9 cellular contexts compared by ENCODE assay signal in the genomic region with DNA sequence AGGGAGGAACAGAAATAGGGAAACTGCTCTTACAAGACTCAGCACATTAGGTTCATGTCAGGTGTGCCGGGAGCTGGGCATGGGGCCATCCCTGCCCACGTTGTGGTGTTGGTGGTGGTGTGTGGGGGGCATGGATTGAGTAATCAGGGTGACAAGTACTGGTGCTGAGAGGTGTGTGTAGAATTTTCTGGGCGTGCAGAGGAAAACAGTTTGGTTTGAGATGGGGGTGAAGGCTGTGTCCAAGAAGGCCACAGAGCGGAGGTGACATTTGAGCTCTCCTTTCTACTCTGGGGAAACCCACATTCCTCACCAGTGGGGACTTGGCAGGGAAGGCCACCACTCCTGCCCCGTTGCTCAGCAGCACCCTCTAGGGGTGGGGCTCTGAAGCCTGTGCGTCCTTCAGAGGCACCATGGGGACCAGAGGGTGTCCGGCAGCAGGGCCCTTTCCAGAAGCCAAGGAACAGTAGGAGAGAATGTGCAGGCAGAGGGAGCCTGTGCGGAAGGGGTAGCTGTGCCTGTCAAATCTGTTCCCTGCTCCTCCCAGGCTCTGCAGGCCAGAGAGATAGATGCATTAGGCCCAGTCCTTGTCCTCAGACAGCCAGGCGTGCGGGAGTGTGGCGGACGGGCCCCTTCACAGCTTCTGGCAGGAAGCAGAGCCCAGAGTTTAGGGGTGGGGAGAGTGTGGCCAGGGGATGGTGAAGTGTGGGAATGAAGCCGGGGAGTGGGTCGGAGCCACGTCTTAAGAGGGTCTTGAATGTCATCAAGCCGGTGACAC. TPM values are rescaled to one million over a fixed set of nuclear protein-coding genes. Genes with fewer than 3 reads are reported as not detected.
DNase-seq lines count a peak whose midpoint lies in the region; ATAC-seq, FAIRE-seq and TF ChIP-seq lines count a peak whose summit lies in the region.
"Had no signal": no experiment of that assay in that cellular context is flagged by ENCODE, and none has a peak within 500 bp of the region (broad histone marks: within the 10 kb centered on the region; RNA-seq: fewer than 3 reads in every experiment).

No MANE protein-coding gene starts in this region.

- no peaks in the 10 kb centered on the region for H4K20me1 ChIP-seq in MM.1S (ENCODE audit: insufficient read depth, low read length)
- peaks cover 79% of the 10 kb centered on the region for H4K20me1 ChIP-seq in osteoblast (ENCODE audit: insufficient read depth, low read length)

- H3K4me3 ChIP-seq in MM.1S (ENCODE audit: low read length): no peak overlapping the region
- no peak overlapping the region for H3K4me3 ChIP-seq in osteoblast (ENCODE audit: insufficient read depth, low read length)

- H3K9ac ChIP-seq in MM.1S (ENCODE audit: low read length): no peak overlapping the region

- no peaks in the 10 kb centered on the region for H3K27me3 Mint-ChIP-seq in MCF 10A (ENCODE audit: insufficient read depth, unreplicated experiment)

- no peak for FAIRE-seq in frontal cortex (lab: Jason Lieb, UNC)
- FAIRE-seq: endometrium had no signal

- intact Hi-C loops in MCF 10A (cut with micrococcal nuclease): no loop called here

- H3K36me3 ChIP-seq in MM.1S (replicated peaks; ENCODE audit: insufficient read depth, low read length) (no peaks in the 10 kb centered on the region), osteoblast (ENCODE audit: insufficient read depth, low read length) (no peaks in the 10 kb centered on the region)

- no peak overlapping the region for H3K4me3 Mint-ChIP-seq in MCF 10A (ENCODE audit: unreplicated experiment)

- no peaks in the 10 kb centered on the region for H3K9me3 ChIP-seq in MM.1S (replicated peaks; ENCODE audit: insufficient read depth, low read length)
- H3K9me3 ChIP-seq in osteoblast (ENCODE audit: low read depth, low read length): no peaks in the 10 kb centered on the region

- H3K27ac ChIP-seq in MM.1S (ENCODE audit: low read length): no peak overlapping the region
- no peak overlapping the region for H3K27ac ChIP-seq in osteoblast (ENCODE audit: low read depth, low read length)

- H3K79me2 ChIP-seq in MM.1S (ENCODE audit: low read length) (peaks cover 93% of the 10 kb centered on the region), osteoblast (ENCODE audit: insufficient read depth, low read length) (peaks cover 96% of the 10 kb centered on the region)

- H3K27ac Mint-ChIP-seq in MCF 10A (ENCODE audit: low read depth, unreplicated experiment): no peak overlapping the region

- no peaks in the 10 kb centered on the region for H3K9me3 Mint-ChIP-seq in MCF 10A (ENCODE audit: unreplicated experiment)

- POLR2A ChIA-PET in MCF 10A (lab: Yijun Ruan, JAX): no interaction called here

- H2AFZ ChIP-seq in MM.1S (ENCODE audit: low read length) (no peak overlapping the region), osteoblast (ENCODE audit: low read length) (no peak overlapping the region)

- peak; percentile 45 for TF ChIP-seq CTCF in MM.1S (IDR thresholded peaks at IDR 0.05; ENCODE audit: low read length)
- TF ChIP-seq CTCF in MCF 10A (IDR thresholded peaks at IDR 0.05; ENCODE audit: unreplicated experiment): peak; percentile 46
- peak; percentile 57 for TF ChIP-seq CTCF in osteoblast (IDR thresholded peaks at IDR 0.05; ENCODE audit: extremely low read depth, low read depth, low read length)

- CTCF ChIA-PET in MCF 10A (lab: Yijun Ruan, JAX): interaction anchor here (0.6 to 1.3 kb wide), 6 partner anchors 10 to 169 kb away, joined by 3 to 5 read pairs (median 4); no protein-coding TSS in a partner anchor

- DNase-seq in CD1c-positive myeloid dendritic cell (ENCODE audit: extremely low spot score): peak; percentile 79
- no peak for DNase-seq in MM.1S
- DNase-seq in MCF 10A (ENCODE audit: unreplicated experiment): peak; percentile 22
- DNase-seq in osteoblast (ENCODE audit: insufficient read length, low spot score, missing footprints): peak; percentile 91
- DNase-seq in frontal cortex (ENCODE audit: low spot score in 2 of 2): no peak
- no peak for DNase-seq in iPS-NIHi7 (ENCODE audit: extremely low spot score)

- no peaks in the 10 kb centered on the region for H3K27me3 ChIP-seq in MM.1S (replicated peaks; ENCODE audit: insufficient read depth, low read length)
- H3K27me3 ChIP-seq in osteoblast (ENCODE audit: insufficient read depth, low read length): no peaks in the 10 kb centered on the region

- no TSS peak for BruUV-seq in MCF 10A (replicated peaks; lab: Mats Ljungman, UMichigan)

- no peaks in the 10 kb centered on the region for H3K9me2 ChIP-seq in MM.1S (replicated peaks; ENCODE audit: insufficient read depth, low read length)

- peaks cover 5% of the 10 kb centered on the region; the same call in 1 of the 2 replicates for H3K4me1 ChIP-seq in MM.1S (ENCODE audit: low read length)
- peaks cover 23% of the 10 kb centered on the region for H3K4me1 ChIP-seq in osteoblast (ENCODE audit: insufficient read depth, low read length)

- no peaks in the 10 kb centered on the region; the same call in 1 of the 2 replicates for H3F3A ChIP-seq in MM.1S (ENCODE audit: insufficient read depth, low read length)

- peaks cover 10% of the 10 kb centered on the region for H3K36me3 Mint-ChIP-seq in MCF 10A (ENCODE audit: insufficient read depth, unreplicated experiment)

- H3K4me1 Mint-ChIP-seq in MCF 10A (ENCODE audit: insufficient read depth, unreplicated experiment): peaks cover 8% of the 10 kb centered on the region

- ATAC-seq in HG02938 (IDR thresholded peaks at IDR 0.05; ENCODE audit: unreplicated experiment) (no peak), GM21526 (IDR thresholded peaks at IDR 0.05; ENCODE audit: low FRiP score, unreplicated experiment) (no peak)

- H3K4me2 ChIP-seq in MM.1S (ENCODE audit: low read depth, low read length) (no peak overlapping the region), osteoblast (ENCODE audit: insufficient read depth, low read length) (no peak overlapping the region)

RNA-seq across cellular contexts. Expression of a gene that starts 48.7 kb away (rescaled TPM):
- 44.4 and 52.9 TPM in 2 replicates for total RNA-seq in MCF 10A (2022)
- total RNA-seq in osteoblast: 49.6 and 55.7 TPM in 2 replicates
- 13.9 TPM for total RNA-seq in frontal cortex

Comparison
In these comparisons a context has a peak if more than half of its experiments do, and no peak if none do; other contexts are left out.
1. DNase-seq: peak in CD1c-positive myeloid dendritic cell (single experiment), MCF 10A (single experiment) and osteoblast (single experiment); none in MM.1S (single experiment), frontal cortex (0 of 2) and iPS-NIHi7 (single experiment).
2. Peak in every context shown above with its lines, with median percentiles within 50 percentile points of each other: CTCF ChIP-seq.